In genomic region chr6:14109411-14109826, GRCh38 we compare ENCODE assay signal across 11 cellular contexts. TPM values are rescaled to one million over a fixed set of nuclear protein-coding genes. Genes with fewer than 3 reads are reported as not detected.
A peak's percentile ranks its signal among the peaks of the same experiment; 100 is the strongest.
DNase-seq lines count a peak whose midpoint lies in the region; ATAC-seq and TF ChIP-seq lines count a peak whose summit lies in the region.
"Had no signal": no experiment of that assay in that cellular context is flagged by ENCODE, and none has a peak within 500 bp of the region (broad histone marks: within the 10 kb centered on the region; RNA-seq: fewer than 3 reads in every experiment).

No MANE protein-coding gene starts in this region.

- H3K27me3 ChIP-seq in upper lobe of left lung (no peaks in the 10 kb centered on the region), vagina (no peaks in the 10 kb centered on the region)

- H3K9me3 Mint-ChIP-seq in activated naive CD4-positive, alpha-beta T cell treated with anti-CD3 and anti-CD28 coated beads, Interleukin-2, amount 50 U/mL, for 24 hours, result no peaks in the 10 kb centered on the region

- TF ChIP-seq POLR2A in NB4 (IDR thresholded peaks at IDR 0.05; ENCODE audit: extremely low read depth, insufficient read length) (no peak), upper lobe of left lung (IDR thresholded peaks at IDR 0.05) (no peak), vagina (IDR thresholded peaks at IDR 0.05) (no peak)

- H3K9me3 ChIP-seq in upper lobe of left lung (peaks cover 0 to 9% (median 5%) of the 10 kb centered on the region in 4 donors), vagina (no peaks in the 10 kb centered on the region)

- H3K36me3 Mint-ChIP-seq in activated naive CD4-positive, alpha-beta T cell treated with anti-CD3 and anti-CD28 coated beads, Interleukin-2, amount 50 U/mL, for 24 hours, result no peaks in the 10 kb centered on the region
- H3K36me3 Mint-ChIP-seq: mesothelial cell of epicardium had no signal

- peak overlapping the region; percentile 79 for H3K4me3 Mint-ChIP-seq in activated naive CD4-positive, alpha-beta T cell treated with anti-CD3 and anti-CD28 coated beads, Interleukin-2, amount 50 U/mL, for 24 hours
- H3K4me3 Mint-ChIP-seq: mesothelial cell of epicardium had no signal

- no peak for TF ChIP-seq EP300 in upper lobe of left lung (IDR thresholded peaks at IDR 0.05)

- intact Hi-C loops in vagina (cut with DNase I), result no loop called here

- H3K4me3 ChIP-seq in NB4 (ENCODE audit: low read depth, low read length) (peak overlapping the region; percentile 25), upper lobe of left lung (no peak overlapping the region), vagina (no peak overlapping the region)

- H3K4me1 Mint-ChIP-seq in activated naive CD4-positive, alpha-beta T cell treated with anti-CD3 and anti-CD28 coated beads, Interleukin-2, amount 50 U/mL, for 24 hours, result peaks cover 34% of the 10 kb centered on the region
- H3K4me1 Mint-ChIP-seq: mesothelial cell of epicardium had no signal

- H3K36me3 ChIP-seq in upper lobe of left lung, result no peaks in the 10 kb centered on the region
- no peaks in the 10 kb centered on the region for H3K36me3 ChIP-seq in vagina

- TF ChIP-seq CTCF in NB4 (IDR thresholded peaks at IDR 0.05; ENCODE audit: low read depth, low read length) (no peak), upper lobe of left lung (IDR thresholded peaks at IDR 0.05) (no peak), vagina (IDR thresholded peaks at IDR 0.05) (no peak)

- H3K4me1 ChIP-seq in upper lobe of left lung (peaks cover 2 to 21% (median 15%) of the 10 kb centered on the region in 4 donors), vagina (no peaks in the 10 kb centered on the region)

- no peaks in the 10 kb centered on the region for H3K27me3 Mint-ChIP-seq in activated naive CD4-positive, alpha-beta T cell treated with anti-CD3 and anti-CD28 coated beads, Interleukin-2, amount 50 U/mL, for 24 hours

- WGBS in upper lobe of left lung, 2 donors, result 60 to 63% methylated on average over 4 of the region's 4 CpGs

- ATAC-seq in HG02870 (IDR thresholded peaks at IDR 0.05; ENCODE audit: unreplicated experiment) (peak; percentile 2), upper lobe of left lung (ENCODE audit: low FRiP score in 2 of 2) (peak in 1 of 2 donors; percentile 24), SK-N-SH treated with all-trans-retinoic acid at 6 μM for 48 hours (no peak), GM18867 (IDR thresholded peaks at IDR 0.05; ENCODE audit: unreplicated experiment) (no peak)

- no peak for DNase-seq in activated naive CD4-positive, alpha-beta T cell treated with anti-CD3 and anti-CD28 coated beads, Interleukin-2, amount 50 U/mL, for 16 hours
- DNase-seq in NB4 (ENCODE audit: low read depth) (no peak), upper lobe of left lung (no peak), vagina (ENCODE audit: extremely low spot score in 2 of 2) (no peak)
- DNase-seq: NCI-H226, small intestine had no signal

- H3K27ac Mint-ChIP-seq in activated naive CD4-positive, alpha-beta T cell treated with anti-CD3 and anti-CD28 coated beads, Interleukin-2, amount 50 U/mL, for 24 hours, result peak overlapping the region; percentile 70
- H3K27ac Mint-ChIP-seq: mesothelial cell of epicardium had no signal

- H3K27ac ChIP-seq in upper lobe of left lung, result peak overlapping the region in 3 of 4 donors; percentile 61 to 75 (median 69)
- H3K27ac ChIP-seq in vagina, result no peak overlapping the region

TF ChIP-seq in SK-N-SH treated with all-trans-retinoic acid at 6 μM for 48 hours, 23 proteins besides CTCF, POLR2A, EP300 and RAD21 (continues in another document):
- TF ChIP-seq ZFP3 (CRISPR knock-in tag; IDR thresholded peaks at IDR 0.05), result no peak
- TF ChIP-seq ESRRG (CRISPR knock-in tag; IDR thresholded peaks at IDR 0.05), result no peak
- no peak for TF ChIP-seq GLIS3 (CRISPR knock-in tag; IDR thresholded peaks at IDR 0.05)
- no peak for TF ChIP-seq PATZ1 (CRISPR knock-in tag; IDR thresholded peaks at IDR 0.05; ENCODE audit: borderline replicate concordance)
- TF ChIP-seq, protein P1, sequence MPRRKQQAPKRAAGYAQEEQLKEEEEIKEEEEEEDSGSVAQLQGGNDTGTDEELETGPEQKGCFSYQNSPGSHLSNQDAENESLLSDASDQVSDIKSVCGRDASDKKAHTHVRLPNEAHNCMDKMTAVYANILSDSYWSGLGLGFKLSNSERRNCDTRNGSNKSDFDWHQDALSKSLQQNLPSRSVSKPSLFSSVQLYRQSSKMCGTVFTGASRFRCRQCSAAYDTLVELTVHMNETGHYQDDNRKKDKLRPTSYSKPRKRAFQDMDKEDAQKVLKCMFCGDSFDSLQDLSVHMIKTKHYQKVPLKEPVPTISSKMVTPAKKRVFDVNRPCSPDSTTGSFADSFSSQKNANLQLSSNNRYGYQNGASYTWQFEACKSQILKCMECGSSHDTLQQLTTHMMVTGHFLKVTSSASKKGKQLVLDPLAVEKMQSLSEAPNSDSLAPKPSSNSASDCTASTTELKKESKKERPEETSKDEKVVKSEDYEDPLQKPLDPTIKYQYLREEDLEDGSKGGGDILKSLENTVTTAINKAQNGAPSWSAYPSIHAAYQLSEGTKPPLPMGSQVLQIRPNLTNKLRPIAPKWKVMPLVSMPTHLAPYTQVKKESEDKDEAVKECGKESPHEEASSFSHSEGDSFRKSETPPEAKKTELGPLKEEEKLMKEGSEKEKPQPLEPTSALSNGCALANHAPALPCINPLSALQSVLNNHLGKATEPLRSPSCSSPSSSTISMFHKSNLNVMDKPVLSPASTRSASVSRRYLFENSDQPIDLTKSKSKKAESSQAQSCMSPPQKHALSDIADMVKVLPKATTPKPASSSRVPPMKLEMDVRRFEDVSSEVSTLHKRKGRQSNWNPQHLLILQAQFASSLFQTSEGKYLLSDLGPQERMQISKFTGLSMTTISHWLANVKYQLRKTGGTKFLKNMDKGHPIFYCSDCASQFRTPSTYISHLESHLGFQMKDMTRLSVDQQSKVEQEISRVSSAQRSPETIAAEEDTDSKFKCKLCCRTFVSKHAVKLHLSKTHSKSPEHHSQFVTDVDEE (CRISPR knock-in tag; IDR thresholded peaks at IDR 0.05), result no peak
- TF ChIP-seq BACH2 (CRISPR knock-in tag; IDR thresholded peaks at IDR 0.05; ENCODE audit: borderline replicate concordance), result no peak
- TF ChIP-seq ZNF70 (CRISPR knock-in tag; IDR thresholded peaks at IDR 0.05), result no peak
- TF ChIP-seq, protein P2, sequence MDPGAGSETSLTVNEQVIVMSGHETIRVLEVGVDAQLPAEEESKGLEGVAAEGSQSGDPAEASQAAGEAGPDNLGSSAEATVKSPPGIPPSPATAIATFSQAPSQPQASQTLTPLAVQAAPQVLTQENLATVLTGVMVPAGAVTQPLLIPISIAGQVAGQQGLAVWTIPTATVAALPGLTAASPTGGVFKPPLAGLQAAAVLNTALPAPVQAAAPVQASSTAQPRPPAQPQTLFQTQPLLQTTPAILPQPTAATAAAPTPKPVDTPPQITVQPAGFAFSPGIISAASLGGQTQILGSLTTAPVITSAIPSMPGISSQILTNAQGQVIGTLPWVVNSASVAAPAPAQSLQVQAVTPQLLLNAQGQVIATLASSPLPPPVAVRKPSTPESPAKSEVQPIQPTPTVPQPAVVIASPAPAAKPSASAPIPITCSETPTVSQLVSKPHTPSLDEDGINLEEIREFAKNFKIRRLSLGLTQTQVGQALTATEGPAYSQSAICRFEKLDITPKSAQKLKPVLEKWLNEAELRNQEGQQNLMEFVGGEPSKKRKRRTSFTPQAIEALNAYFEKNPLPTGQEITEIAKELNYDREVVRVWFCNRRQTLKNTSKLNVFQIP (CRISPR knock-in tag; IDR thresholded peaks at IDR 0.05; ENCODE audit: borderline replicate concordance, low read depth), result no peak
- no peak for TF ChIP-seq TCF4 (CRISPR knock-in tag; IDR thresholded peaks at IDR 0.05; ENCODE audit: borderline replicate concordance)
- TF ChIP-seq SNAI2 (CRISPR knock-in tag; IDR thresholded peaks at IDR 0.05), result no peak
- TF ChIP-seq ZC3H10 (CRISPR knock-in tag; IDR thresholded peaks at IDR 0.05), result no peak
- no peak for TF ChIP-seq CREB5 (CRISPR knock-in tag; IDR thresholded peaks at IDR 0.05; ENCODE audit: low read depth)
- TF ChIP-seq ZNF8 (CRISPR knock-in tag; IDR thresholded peaks at IDR 0.05), result no peak
- no peak for TF ChIP-seq OSR1 (CRISPR knock-in tag; IDR thresholded peaks at IDR 0.05)
- no peak for TF ChIP-seq ARNTL (CRISPR knock-in tag; IDR thresholded peaks at IDR 0.05; ENCODE audit: borderline replicate concordance, low read depth)
- no peak for TF ChIP-seq TOX (CRISPR knock-in tag; IDR thresholded peaks at IDR 0.05; ENCODE audit: borderline replicate concordance)
- TF ChIP-seq PPARA (CRISPR knock-in tag; IDR thresholded peaks at IDR 0.05; ENCODE audit: borderline replicate concordance), result no peak
- no peak for TF ChIP-seq ZFP30 (CRISPR knock-in tag; IDR thresholded peaks at IDR 0.05)

RNA-seq across cellular contexts. Expression of gene CD83, which starts 8.2 kb away (rescaled TPM):
- 10 to 100 TPM; 13.6 to 40.6 (median 21.5) TPM for total RNA-seq in upper lobe of left lung
- 26.0 TPM for total RNA-seq in vagina
